Comparison of ENCODE assay signal across 20 cellular contexts in genomic region chr5:82593481-82593880, GRCh38.
DNase-seq lines count a peak whose midpoint lies in the region; TF ChIP-seq lines count a peak whose summit lies in the region.
"Had no signal": no experiment of that assay in that cellular context is flagged by ENCODE, and none has a peak within 500 bp of the region (broad histone marks: within the 10 kb centered on the region; RNA-seq: fewer than 3 reads in every experiment).

No MANE protein-coding gene starts in this region.

- H3K27me3 ChIP-seq in Caco-2 (replicated peaks; ENCODE audit: control insufficient read depth, insufficient read depth, low read length) = no peaks in the 10 kb centered on the region
- H3K27me3 ChIP-seq in fibroblast of lung (ENCODE audit: control insufficient read depth, insufficient read depth, low read length) = no peaks in the 10 kb centered on the region
- H3K27me3 ChIP-seq in mesenchymal stem cell (ENCODE audit: control insufficient read depth in 1 of 2, insufficient read depth in 1 of 2, low read length in 2 of 2) = no peaks in the 10 kb centered on the region
- H3K27me3 ChIP-seq in effector memory CD4-positive, alpha-beta T cell (replicated peaks; ENCODE audit: control insufficient read depth, insufficient read depth, low read length, poor library complexity, severe bottlenecking) = no peaks in the 10 kb centered on the region
- H3K27me3 ChIP-seq: BLaER1 treated with 17β-estradiol and CSF1 and Interleukin-3, amounts not matched to agents 10 nM and 100 nM had no signal

- H3K4me3 Mint-ChIP-seq in Caco-2 (ENCODE audit: unreplicated experiment) = no peak overlapping the region
- no peak overlapping the region for H3K4me3 Mint-ChIP-seq in activated T-helper 1 cell treated with anti-CD3 and anti-CD28 coated beads, Interleukin-12 subunit alpha, Interleukin-12 subunit beta, Interleukin-2, Interleukin-4 antibody, amounts not matched to agents 30 ng/mL and 10 ng/mL and 1 ng/mL, durations not matched to agents 14 hours and 24 hours and 36 hours
- H3K4me3 Mint-ChIP-seq: activated naive CD8-positive, alpha-beta T cell; mesothelial cell of epicardium; natural killer cell treated with Interleukin-12 subunit alpha and Interleukin-12 subunit beta and Interleukin-15 and Interleukin-18, amount 100 ng/mL, for 72 hours; T-helper 1 cell treated with Interleukin-12 subunit alpha and Interleukin-12 subunit beta and Interleukin-4 antibody, amounts not matched to agents 30 μg/mL and 1 μg/mL, for 36 hours had no signal

- no peaks in the 10 kb centered on the region for H4K20me1 ChIP-seq in fibroblast of lung (ENCODE audit: control insufficient read depth, extremely low read depth, insufficient read depth, low read length)
- H4K20me1 ChIP-seq: BLaER1 treated with 17β-estradiol and CSF1 and Interleukin-3, amounts not matched to agents 10 nM and 100 nM had no signal

- H3K14ac ChIP-seq in mesenchymal stem cell (ENCODE audit: low read length in 2 of 2) = no peak overlapping the region

- TF ChIP-seq CTCF in Caco-2 (IDR thresholded peaks at IDR 0.05; ENCODE audit: insufficient read depth in 1 of 2, low read depth in 1 of 2, low read length in 1 of 2, severe bottlenecking in 1 of 2, unreplicated experiment in 1 of 2) = no peak
- TF ChIP-seq CTCF in fibroblast of lung (conservative IDR thresholded peaks at IDR 0.05 in 1 of 2, IDR thresholded peaks at IDR 0.05 in 1 of 2; ENCODE audit: low read depth in 1 of 2, low read length in 2 of 2) = no peak
- no peak for TF ChIP-seq CTCF in RWPE1 (conservative IDR thresholded peaks at IDR 0.05; ENCODE audit: low read depth)

- BruUV-seq in Caco-2 (replicated peaks; lab: Mats Ljungman, UMichigan) = no TSS peak

- POLR2A ChIA-PET in Caco-2 (lab: Charles Lee) (interaction anchor here (0.6 kb wide), 1 partner anchor 45 kb away, joined by 5 read pairs; no protein-coding TSS in a partner anchor), RWPE1 (lab: Yijun Ruan, JAX; ENCODE audit: low non-redundant PET) (no interaction called here)

- no peak overlapping the region for H2BK12ac ChIP-seq in mesenchymal stem cell (ENCODE audit: low read length in 2 of 2)

- no peaks in the 10 kb centered on the region for H3K79me2 ChIP-seq in fibroblast of lung (ENCODE audit: control insufficient read depth, insufficient read depth, low read length)
- H3K79me2 ChIP-seq: parathyroid adenoma had no signal

- no peak overlapping the region for H4K91ac ChIP-seq in mesenchymal stem cell (ENCODE audit: low read length)

- H3K4me1 ChIP-seq in Caco-2 (peaks cover 26% of the 10 kb centered on the region), fibroblast of lung (ENCODE audit: control insufficient read depth, extremely low read depth, insufficient read depth, low read length) (no peaks in the 10 kb centered on the region), mesenchymal stem cell (ENCODE audit: control insufficient read depth, insufficient read depth, low read depth, low read length) (no peaks in the 10 kb centered on the region)
- no peaks in the 10 kb centered on the region for H3K4me1 ChIP-seq in effector memory CD4-positive, alpha-beta T cell (ENCODE audit: control insufficient read depth, insufficient read depth, low read length, poor library complexity, severe bottlenecking)
- H3K4me1 ChIP-seq: BLaER1 treated with 17β-estradiol and CSF1 and Interleukin-3, amounts not matched to agents 10 nM and 100 nM; parathyroid adenoma had no signal

- no peak overlapping the region for H2BK15ac ChIP-seq in mesenchymal stem cell (ENCODE audit: low read depth, poor library complexity, severe bottlenecking)

- no CpG with 5 or more reads among the region's 1 CpG for WGBS in mesenchymal stem cell

- no peaks in the 10 kb centered on the region for H3K27me3 Mint-ChIP-seq in Caco-2 (ENCODE audit: insufficient read depth, unreplicated experiment)
- peaks cover 15% of the 10 kb centered on the region for H3K27me3 Mint-ChIP-seq in activated T-helper 1 cell treated with anti-CD3 and anti-CD28 coated beads, Interleukin-12 subunit alpha, Interleukin-12 subunit beta, Interleukin-2, Interleukin-4 antibody, amounts not matched to agents 30 ng/mL and 10 ng/mL and 1 ng/mL, durations not matched to agents 14 hours and 24 hours and 36 hours (ENCODE audit: insufficient read depth)
- H3K27me3 Mint-ChIP-seq: activated naive CD8-positive, alpha-beta T cell had no signal

- no peaks in the 10 kb centered on the region for H3K36me3 ChIP-seq in Caco-2 (ENCODE audit: control insufficient read depth, insufficient read depth, low read length)
- H3K36me3 ChIP-seq in fibroblast of lung (ENCODE audit: control insufficient read depth, insufficient read depth, low read length) = no peaks in the 10 kb centered on the region
- H3K36me3 ChIP-seq in mesenchymal stem cell (ENCODE audit: control insufficient read depth in 1 of 2, insufficient read depth in 2 of 2, low read depth in 1 of 2, low read length in 2 of 2) = no peaks in the 10 kb centered on the region
- H3K36me3 ChIP-seq in effector memory CD4-positive, alpha-beta T cell (ENCODE audit: control insufficient read depth, insufficient read depth, low read length) = no peaks in the 10 kb centered on the region
- H3K36me3 ChIP-seq: BLaER1 treated with 17β-estradiol and CSF1 and Interleukin-3, amounts not matched to agents 10 nM and 100 nM had no signal

- H3K9ac ChIP-seq in fibroblast of lung (ENCODE audit: insufficient read depth, low read length) (no peak overlapping the region), mesenchymal stem cell (ENCODE audit: low read length) (peak overlapping the region; percentile 73)
- H3K9ac ChIP-seq: BLaER1 treated with 17β-estradiol and CSF1 and Interleukin-3, amounts not matched to agents 10 nM and 100 nM; parathyroid adenoma had no signal

- peaks cover 25% of the 10 kb centered on the region for H3K4me1 Mint-ChIP-seq in Caco-2 (ENCODE audit: low read depth, unreplicated experiment)
- no peaks in the 10 kb centered on the region for H3K4me1 Mint-ChIP-seq in activated T-helper 1 cell treated with anti-CD3 and anti-CD28 coated beads, Interleukin-12 subunit alpha, Interleukin-12 subunit beta, Interleukin-2, Interleukin-4 antibody, amounts not matched to agents 30 ng/mL and 10 ng/mL and 1 ng/mL, durations not matched to agents 14 hours and 24 hours and 36 hours (ENCODE audit: low read depth)

- H3K23ac ChIP-seq in mesenchymal stem cell (ENCODE audit: low read length in 2 of 2) = no peak overlapping the region

- H4K8ac ChIP-seq in mesenchymal stem cell (ENCODE audit: low read length) = no peak overlapping the region

- H3K4me2 ChIP-seq in fibroblast of lung (ENCODE audit: extremely low read depth, insufficient read depth, low read length) = no peak overlapping the region
- no peak overlapping the region for H3K4me2 ChIP-seq in mesenchymal stem cell (ENCODE audit: low read length, poor library complexity, severe bottlenecking)
- H3K4me2 ChIP-seq: BLaER1 treated with 17β-estradiol and CSF1 and Interleukin-3, amounts not matched to agents 10 nM and 100 nM had no signal

- H2BK5ac ChIP-seq in mesenchymal stem cell (ENCODE audit: low read depth, low read length, poor library complexity, severe bottlenecking) = no peak overlapping the region

- CTCF ChIA-PET in Caco-2 (lab: Charles Lee) (no interaction called here), RWPE1 (lab: Yijun Ruan, JAX) (interaction anchor here (0.6 to 1.0 kb wide), 2 partner anchors 9 to 1292 kb away, joined by 3 read pairs; no protein-coding TSS in a partner anchor)

- no peak overlapping the region for H3K4ac ChIP-seq in mesenchymal stem cell (ENCODE audit: low read depth in 1 of 2, low read length in 2 of 2)

- H3K27ac ChIP-seq in fibroblast of lung (ENCODE audit: insufficient read depth, low read length) (no peak overlapping the region), mesenchymal stem cell (ENCODE audit: low read length, poor library complexity, severe bottlenecking) (no peak overlapping the region), RWPE1 (no peak overlapping the region)
- no peak overlapping the region for H3K27ac ChIP-seq in effector memory CD4-positive, alpha-beta T cell (ENCODE audit: insufficient read depth, low read length, poor library complexity, severe bottlenecking)
- H3K27ac ChIP-seq: BLaER1 treated with 17β-estradiol and CSF1 and Interleukin-3, amounts not matched to agents 10 nM and 100 nM; parathyroid adenoma; VCaP had no signal

- H3K4me3 ChIP-seq in Caco-2 (ENCODE audit: low read depth, low read length) (no peak overlapping the region), fibroblast of lung (replicated peaks in 1 of 4; ENCODE audit: control extremely low read depth in 1 of 4, insufficient read depth in 1 of 4, low read depth in 3 of 4, low read length in 4 of 4) (no peak overlapping the region), mesenchymal stem cell (ENCODE audit: insufficient read depth in 1 of 2, low read depth in 1 of 2, low read length in 2 of 2) (no peak overlapping the region)
- no peak overlapping the region for H3K4me3 ChIP-seq in effector memory CD4-positive, alpha-beta T cell (ENCODE audit: insufficient read depth, low read depth, low read length, poor library complexity, severe bottlenecking)
- H3K4me3 ChIP-seq: BLaER1 treated with 17β-estradiol and CSF1 and Interleukin-3, amounts not matched to agents 10 nM and 100 nM had no signal

- H3K9me3 Mint-ChIP-seq in Caco-2 (ENCODE audit: unreplicated experiment) = peaks cover 36% of the 10 kb centered on the region
- H3K9me3 Mint-ChIP-seq in activated T-helper 1 cell treated with anti-CD3 and anti-CD28 coated beads, Interleukin-12 subunit alpha, Interleukin-12 subunit beta, Interleukin-2, Interleukin-4 antibody, amounts not matched to agents 30 ng/mL and 10 ng/mL and 1 ng/mL, durations not matched to agents 14 hours and 24 hours and 36 hours = peaks cover 15% of the 10 kb centered on the region
- H3K9me3 Mint-ChIP-seq: activated T-helper 2 cell treated with anti-CD3 and anti-CD28 coated beads, Interferon-gamma antibody, Interleukin-2, Interleukin-4, amounts not matched to agents 10 μg/mL and 5 μg/mL and 100 μg/mL, durations not matched to agents 14 hours and 24 hours and 36 hours had no signal

- H3K27ac Mint-ChIP-seq in Caco-2 (ENCODE audit: unreplicated experiment) = peak overlapping the region; percentile 73
- H3K27ac Mint-ChIP-seq in activated T-helper 1 cell treated with anti-CD3 and anti-CD28 coated beads, Interleukin-12 subunit alpha, Interleukin-12 subunit beta, Interleukin-2, Interleukin-4 antibody, amounts not matched to agents 30 ng/mL and 10 ng/mL and 1 ng/mL, durations not matched to agents 14 hours and 24 hours and 36 hours = no peak overlapping the region
- H3K27ac Mint-ChIP-seq: activated naive CD8-positive, alpha-beta T cell; activated T-helper 2 cell treated with anti-CD3 and anti-CD28 coated beads, Interferon-gamma antibody, Interleukin-2, Interleukin-4, amounts not matched to agents 10 μg/mL and 5 μg/mL and 100 μg/mL, durations not matched to agents 14 hours and 24 hours and 36 hours; mesothelial cell of epicardium; natural killer cell treated with Interleukin-12 subunit alpha and Interleukin-12 subunit beta and Interleukin-15 and Interleukin-18, amount 100 ng/mL, for 72 hours; T-helper 1 cell treated with Interleukin-12 subunit alpha and Interleukin-12 subunit beta and Interleukin-4 antibody, amounts not matched to agents 30 μg/mL and 1 μg/mL, for 36 hours had no signal

- H3K18ac ChIP-seq in mesenchymal stem cell (ENCODE audit: low read depth in 1 of 2, low read length in 2 of 2) = no peak overlapping the region

- H3K9me3 ChIP-seq in Caco-2 = peaks cover 10% of the 10 kb centered on the region; the same call in 1 of the 2 replicates
- no peaks in the 10 kb centered on the region for H3K9me3 ChIP-seq in fibroblast of lung (ENCODE audit: control insufficient read depth, insufficient read depth, low read depth, low read length)
- H3K9me3 ChIP-seq in mesenchymal stem cell (ENCODE audit: control insufficient read depth, low read length) = peaks cover 25% of the 10 kb centered on the region
- H3K9me3 ChIP-seq in effector memory CD4-positive, alpha-beta T cell (ENCODE audit: control insufficient read depth, low read length) = no peaks in the 10 kb centered on the region
- H3K9me3 ChIP-seq: BLaER1 treated with 17β-estradiol and CSF1 and Interleukin-3, amounts not matched to agents 10 nM and 100 nM had no signal

- H2AFZ ChIP-seq in fibroblast of lung (ENCODE audit: low read length) (no peak overlapping the region), mesenchymal stem cell (ENCODE audit: low read depth, low read length) (no peak overlapping the region)
- H2AFZ ChIP-seq: parathyroid adenoma had no signal

- H3K79me1 ChIP-seq in mesenchymal stem cell (replicated peaks; ENCODE audit: low read length, poor library complexity, severe bottlenecking) = no peaks in the 10 kb centered on the region

- no peak overlapping the region for H2AK5ac ChIP-seq in mesenchymal stem cell (ENCODE audit: low read length, severe bottlenecking)

- H2BK120ac ChIP-seq in mesenchymal stem cell (ENCODE audit: low read depth, low read length) = no peak overlapping the region

- intact Hi-C loops in Caco-2 (cut with micrococcal nuclease; ENCODE audit: unreplicated experiment) = no loop called here
- intact Hi-C loops in activated T-helper 1 cell treated with anti-CD3 and anti-CD28 coated beads, Interleukin-12 subunit alpha, Interleukin-12 subunit beta, Interleukin-2, Interleukin-4 antibody, amounts not matched to agents 30 ng/mL and 10 ng/mL and 1 ng/mL, durations not matched to agents 14 hours and 24 hours and 36 hours (cut with micrococcal nuclease) = no loop called here

- DNase-seq in Caco-2 (no peak), amniotic stem cell (lab: John Stamatoyannopoulos, UW) (peak; percentile 32), fibroblast of lung (ENCODE audit: low read depth in 2 of 2) (peak; percentile 74 to 85), mesenchymal stem cell (peak; percentile 65), NCI-H2171 (lab: John Stamatoyannopoulos, UW) (no peak), RWPE1 (ENCODE audit: low spot score) (no peak)
- DNase-seq in activated T-helper 1 cell treated with anti-CD3 and anti-CD28 coated beads, Interleukin-12 subunit alpha, Interleukin-12 subunit beta, Interleukin-2, Interleukin-4 antibody, amounts not matched to agents 30 ng/mL and 10 ng/mL and 1 ng/mL, durations not matched to agents 14 hours and 24 hours and 36 hours (ENCODE audit: low spot score) = no peak
- no peak for DNase-seq in effector memory CD4-positive, alpha-beta T cell
- DNase-seq: activated CD4-positive, alpha-beta T cell treated with anti-CD3 and anti-CD28 coated beads, Interleukin-2, amount 50 U/mL, for 1 hour; H7; left cardiac atrium; NCI-H2081 had no signal

- peaks cover 5% of the 10 kb centered on the region for H3K36me3 Mint-ChIP-seq in Caco-2 (ENCODE audit: insufficient read depth, unreplicated experiment)
- H3K36me3 Mint-ChIP-seq in activated T-helper 1 cell treated with anti-CD3 and anti-CD28 coated beads, Interleukin-12 subunit alpha, Interleukin-12 subunit beta, Interleukin-2, Interleukin-4 antibody, amounts not matched to agents 30 ng/mL and 10 ng/mL and 1 ng/mL, durations not matched to agents 14 hours and 24 hours and 36 hours (ENCODE audit: low read depth) = peaks cover 2% of the 10 kb centered on the region
- H3K36me3 Mint-ChIP-seq: activated naive CD8-positive, alpha-beta T cell had no signal

Comparison
In these comparisons a context has a peak if more than half of its experiments do, and no peak if none do; other contexts are left out.
1. DNase-seq: peak in amniotic stem cell (single experiment), fibroblast of lung (2 of 2) and mesenchymal stem cell (single experiment); none in Caco-2 (0 of 2), activated T-helper 1 cell treated with anti-CD3 and anti-CD28 coated beads, Interleukin-12 subunit alpha, Interleukin-12 subunit beta, Interleukin-2, Interleukin-4 antibody, amounts not matched to agents 30 ng/mL and 10 ng/mL and 1 ng/mL, durations not matched to agents 14 hours and 24 hours and 36 hours (single experiment), effector memory CD4-positive, alpha-beta T cell (0 of 3), NCI-H2171 (single experiment) and RWPE1 (single experiment).